ENCODE assay signal across 1 cellular context in the genomic region with DNA sequence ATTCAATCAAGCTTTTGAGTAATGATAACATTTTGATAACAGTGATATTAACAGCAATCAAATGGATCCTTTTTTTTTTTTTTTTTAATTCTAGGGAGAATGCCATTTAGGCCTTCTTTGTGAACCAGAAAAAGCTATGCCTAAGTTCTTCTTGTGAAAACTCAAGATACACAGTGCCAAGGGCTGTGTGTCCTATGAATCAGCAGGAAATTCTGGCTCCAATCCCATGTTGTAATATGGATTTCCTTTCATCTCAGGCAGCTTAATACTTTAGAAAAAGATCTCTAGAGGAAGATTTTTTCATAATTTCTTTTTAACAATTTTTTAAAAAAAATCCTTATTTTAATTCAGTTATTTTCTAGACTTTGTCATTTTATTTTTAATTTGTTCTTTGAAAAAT.
TF ChIP-seq lines count a peak whose summit lies in the region.

No MANE protein-coding gene starts in this region.

TF ChIP-seq in SK-N-SH, 30 proteins besides CTCF, POLR2A, EP300 and RAD21 (continued from another document):
- TF ChIP-seq IRF3 (IDR thresholded peaks at IDR 0.05; ENCODE audit: low read depth, low read length) (no peak), GATA2 (CRISPR knock-in tag; IDR thresholded peaks at IDR 0.05) (no peak), TCF12 (IDR thresholded peaks at IDR 0.05) (peak; percentile 45; the same call in 1 of the 2 replicates)
- TF ChIP-seq, protein P1, sequence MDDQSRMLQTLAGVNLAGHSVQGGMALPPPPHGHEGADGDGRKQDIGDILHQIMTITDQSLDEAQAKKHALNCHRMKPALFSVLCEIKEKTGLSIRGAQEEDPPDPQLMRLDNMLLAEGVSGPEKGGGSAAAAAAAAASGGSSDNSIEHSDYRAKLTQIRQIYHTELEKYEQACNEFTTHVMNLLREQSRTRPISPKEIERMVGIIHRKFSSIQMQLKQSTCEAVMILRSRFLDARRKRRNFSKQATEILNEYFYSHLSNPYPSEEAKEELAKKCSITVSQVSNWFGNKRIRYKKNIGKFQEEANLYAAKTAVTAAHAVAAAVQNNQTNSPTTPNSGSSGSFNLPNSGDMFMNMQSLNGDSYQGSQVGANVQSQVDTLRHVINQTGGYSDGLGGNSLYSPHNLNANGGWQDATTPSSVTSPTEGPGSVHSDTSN (IDR thresholded peaks at IDR 0.05), result peak; percentile 12; the same call in 1 of the 2 replicates
